8 cellular contexts compared by ENCODE assay signal in the genomic region with DNA sequence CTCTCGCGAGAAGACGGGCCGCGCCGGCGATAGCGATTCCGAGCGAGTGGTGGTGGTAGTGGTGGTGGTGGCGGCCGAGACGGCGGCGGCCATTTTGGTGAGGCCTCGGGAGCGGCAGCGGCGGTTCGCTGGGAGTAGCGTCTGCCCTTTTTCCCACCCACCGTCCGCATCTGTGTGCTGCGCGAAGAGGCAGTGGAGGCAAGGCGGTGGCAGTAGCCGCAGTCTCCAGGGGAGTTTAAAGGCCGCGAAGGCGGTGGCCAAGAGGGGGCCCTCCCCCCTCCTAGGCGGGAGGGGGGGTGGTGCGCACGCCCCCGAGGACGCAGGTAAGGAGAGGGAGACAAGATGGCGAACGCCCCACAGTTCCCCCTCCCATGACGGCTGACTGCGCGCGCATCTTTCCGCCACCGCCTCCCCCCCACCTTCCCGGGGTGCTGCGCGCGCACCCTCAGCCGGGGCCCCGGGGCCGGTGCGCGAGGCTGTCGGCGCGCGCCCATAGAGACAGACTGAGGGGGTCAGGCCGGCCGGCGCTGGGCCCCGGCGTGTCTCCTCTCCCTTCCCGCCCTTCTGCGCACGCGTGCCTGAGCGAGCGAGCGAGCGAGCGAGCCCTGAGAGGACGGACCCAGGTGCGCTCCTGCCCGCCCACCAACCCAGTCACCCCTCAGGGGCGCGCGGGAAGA. TPM values are rescaled to one million over a fixed set of nuclear protein-coding genes. Genes with fewer than 3 reads are reported as not detected.
DNase-seq lines count a peak whose midpoint lies in the region; ATAC-seq and TF ChIP-seq lines count a peak whose summit lies in the region.

No MANE protein-coding gene starts in this region.

- intact Hi-C loops in natural killer cell (cut with micrococcal nuclease): loop anchor here (1.0 to 10.0 kb wide), 4 partner anchors 40 to 224 kb away; a partner anchor contains a TSS

- H3K9me3 Mint-ChIP-seq in activated T-helper 17 cell treated with anti-CD3 and anti-CD28 coated beads, Interleukin-2, amount 50 U/mL, for 72 hours: no peaks in the 10 kb centered on the region
- no peaks in the 10 kb centered on the region for H3K9me3 Mint-ChIP-seq in natural killer cell
- no peaks in the 10 kb centered on the region for H3K9me3 Mint-ChIP-seq in stimulated activated naive B cell treated with anti-CD40 and anti-IgM and Interleukin-4, amounts not matched to agents 10 μg/mL and 1 μg/mL and 100 μg/mL, for 72 hours

- ATAC-seq in activated T-helper 17 cell treated with anti-CD3 and anti-CD28 coated beads, Interleukin-2, amount 50 U/mL, for 72 hours (replicated peaks): peak; percentile 78
- peak; percentile 72 to 88 (median 75) for ATAC-seq in natural killer cell
- peak; percentile 70 to 77 for ATAC-seq in stimulated activated naive B cell treated with anti-CD40 and anti-IgM and Interleukin-4, amounts not matched to agents 10 μg/mL and 1 μg/mL and 100 μg/mL, for 72 hours (replicated peaks)

- TF ChIP-seq CTCF in LNCaP clone FGC (IDR thresholded peaks at IDR 0.05; ENCODE audit: control insufficient read depth, extremely low read depth, insufficient read depth) (0 out of 2 replicates have a peak, but pooled peaks have one; percentile 2), fibroblast of mammary gland (conservative IDR thresholded peaks at IDR 0.05; ENCODE audit: control insufficient read depth, insufficient read depth, low read depth, low read length) (no peak), natural killer cell (IDR thresholded peaks at IDR 0.05) (no peak)

- peak overlapping the region; percentile 97 for H3K4me3 ChIP-seq in LNCaP clone FGC (ENCODE audit: low read depth, low read length)
- peak overlapping the region; percentile 86 for H3K4me3 ChIP-seq in fibroblast of mammary gland (ENCODE audit: control insufficient read depth, low read depth, low read length)

- DNase-seq in ELF-1 (ENCODE audit: low read depth, low spot score) (peak; percentile 99), H4 (ENCODE audit: low spot score) (peak; percentile 84), LNCaP clone FGC (ENCODE audit: low read depth) (peak; percentile 90), RPMI7951 (ENCODE audit: low read depth) (peak; percentile 94), fibroblast of mammary gland (ENCODE audit: low read depth) (peak; percentile 96), natural killer cell (peak; percentile 97)
- DNase-seq in stimulated activated naive B cell treated with anti-CD40 and anti-IgM and Interleukin-4, amounts not matched to agents 10 μg/mL and 1 μg/mL and 100 μg/mL, for 72 hours: peak; percentile 98

- no peaks in the 10 kb centered on the region for H3K27me3 Mint-ChIP-seq in activated T-helper 17 cell treated with anti-CD3 and anti-CD28 coated beads, Interleukin-2, amount 50 U/mL, for 72 hours
- no peaks in the 10 kb centered on the region for H3K27me3 Mint-ChIP-seq in natural killer cell (ENCODE audit: low read depth in 2 of 2)
- no peaks in the 10 kb centered on the region for H3K27me3 Mint-ChIP-seq in stimulated activated naive B cell treated with anti-CD40 and anti-IgM and Interleukin-4, amounts not matched to agents 10 μg/mL and 1 μg/mL and 100 μg/mL, for 72 hours

- H3K36me3 Mint-ChIP-seq in activated T-helper 17 cell treated with anti-CD3 and anti-CD28 coated beads, Interleukin-2, amount 50 U/mL, for 72 hours (ENCODE audit: low read depth): peaks cover 60% of the 10 kb centered on the region
- no peaks in the 10 kb centered on the region for H3K36me3 Mint-ChIP-seq in natural killer cell
- peaks cover 15 to 30% of the 10 kb centered on the region in 2 donors for H3K36me3 Mint-ChIP-seq in stimulated activated naive B cell treated with anti-CD40 and anti-IgM and Interleukin-4, amounts not matched to agents 10 μg/mL and 1 μg/mL and 100 μg/mL, for 72 hours

- H3K4me3 Mint-ChIP-seq in activated T-helper 17 cell treated with anti-CD3 and anti-CD28 coated beads, Interleukin-2, amount 50 U/mL, for 72 hours: peak overlapping the region; percentile 97
- H3K4me3 Mint-ChIP-seq in natural killer cell: peak overlapping the region; percentile 94
- H3K4me3 Mint-ChIP-seq in stimulated activated naive B cell treated with anti-CD40 and anti-IgM and Interleukin-4, amounts not matched to agents 10 μg/mL and 1 μg/mL and 100 μg/mL, for 72 hours: peak overlapping the region; percentile 95 to 98

- peaks cover 17% of the 10 kb centered on the region for H3K4me1 Mint-ChIP-seq in activated T-helper 17 cell treated with anti-CD3 and anti-CD28 coated beads, Interleukin-2, amount 50 U/mL, for 72 hours
- H3K4me1 Mint-ChIP-seq in natural killer cell: peaks cover 36 to 46% of the 10 kb centered on the region in 2 donors
- peaks cover 27 to 44% of the 10 kb centered on the region in 2 donors for H3K4me1 Mint-ChIP-seq in stimulated activated naive B cell treated with anti-CD40 and anti-IgM and Interleukin-4, amounts not matched to agents 10 μg/mL and 1 μg/mL and 100 μg/mL, for 72 hours

- peak overlapping the region; percentile 100 for H3K27ac Mint-ChIP-seq in activated T-helper 17 cell treated with anti-CD3 and anti-CD28 coated beads, Interleukin-2, amount 50 U/mL, for 72 hours
- peak overlapping the region; percentile 98 to 100 for H3K27ac Mint-ChIP-seq in natural killer cell
- peak overlapping the region; percentile 100 for H3K27ac Mint-ChIP-seq in stimulated activated naive B cell treated with anti-CD40 and anti-IgM and Interleukin-4, amounts not matched to agents 10 μg/mL and 1 μg/mL and 100 μg/mL, for 72 hours

RNA-seq across cellular contexts. Expression of a gene that starts 0.7 kb away (rescaled TPM):
- total RNA-seq in H4 (2014; rRNA removed; shearing (Covaris generic)): 5.0 and 6.2 TPM in 2 replicates
- total RNA-seq in RPMI7951 (2014; rRNA removed; shearing (Covaris generic)): 2.6 and 5.3 TPM in 2 replicates
- total RNA-seq in activated T-helper 17 cell treated with anti-CD3 and anti-CD28 coated beads, Interleukin-2, amount 50 U/mL, for 72 hours: 10 to 100 TPM; 63.6 to 86.7 TPM
- total RNA-seq in natural killer cell: 10 to 100 TPM; 78.8 to 99.0 (median 89.3) TPM

RNA-seq across cellular contexts. Expression of a gene that starts 40.0 kb away (rescaled TPM):
- total RNA-seq in H4 (2014; rRNA removed; shearing (Covaris generic)): 5.0 and 5.9 TPM in 2 replicates
- total RNA-seq in RPMI7951 (2014; rRNA removed; shearing (Covaris generic)): 4.1 and 6.0 TPM in 2 replicates
- total RNA-seq in activated T-helper 17 cell treated with anti-CD3 and anti-CD28 coated beads, Interleukin-2, amount 50 U/mL, for 72 hours: 100 to 1,000 TPM in 1 of 2 donors, 10 to 100 TPM in 1; 92.6 to 140 TPM
- total RNA-seq in natural killer cell: 100 to 1,000 TPM; 158 to 182 (median 172) TPM

RNA-seq across cellular contexts. Expression of a gene that starts 47.5 kb away (rescaled TPM):
- 5.2 and 13.6 TPM in 2 replicates for total RNA-seq in H4 (2014; rRNA removed; shearing (Covaris generic))
- 6.8 and 10.9 TPM in 2 replicates for total RNA-seq in RPMI7951 (2014; rRNA removed; shearing (Covaris generic))
- 10 to 100 TPM; 76.6 to 97.5 TPM for total RNA-seq in activated T-helper 17 cell treated with anti-CD3 and anti-CD28 coated beads, Interleukin-2, amount 50 U/mL, for 72 hours
- 100 to 1,000 TPM in 2 of 3 donors, 10 to 100 TPM in 1; 81.0 to 110 (median 101) TPM for total RNA-seq in natural killer cell

RNA-seq across cellular contexts. Expression of a gene that starts 49.9 kb away (rescaled TPM):
- 30.8 and 42.5 TPM in 2 replicates for total RNA-seq in H4 (2014; rRNA removed; shearing (Covaris generic))
- total RNA-seq in RPMI7951 (2014; rRNA removed; shearing (Covaris generic)): 25.3 and 30.9 TPM in 2 replicates
- total RNA-seq in activated T-helper 17 cell treated with anti-CD3 and anti-CD28 coated beads, Interleukin-2, amount 50 U/mL, for 72 hours: 10 to 100 TPM; 30.0 to 43.3 TPM
- 10 to 100 TPM; 50.5 to 86.1 (median 64.8) TPM for total RNA-seq in natural killer cell

Comparison
In these comparisons a context has a peak if more than half of its experiments do, and no peak if none do; other contexts are left out.
1. Peak in every context shown above with its lines: DNase-seq, ATAC-seq and H3K4me3 ChIP-seq.
2. RNA of a gene that starts 40.0 kb away (total RNA-seq): 158 to 182 TPM in natural killer cell and 92.6 to 140 TPM in activated T-helper 17 cell treated with anti-CD3 and anti-CD28 coated beads, Interleukin-2, amount 50 U/mL, for 72 hours; 5.0 to 5.9 TPM in H4 and 4.1 to 6.0 TPM in RPMI7951; every median in the first group is over 10 times any median in the second.